In the genomic region with DNA sequence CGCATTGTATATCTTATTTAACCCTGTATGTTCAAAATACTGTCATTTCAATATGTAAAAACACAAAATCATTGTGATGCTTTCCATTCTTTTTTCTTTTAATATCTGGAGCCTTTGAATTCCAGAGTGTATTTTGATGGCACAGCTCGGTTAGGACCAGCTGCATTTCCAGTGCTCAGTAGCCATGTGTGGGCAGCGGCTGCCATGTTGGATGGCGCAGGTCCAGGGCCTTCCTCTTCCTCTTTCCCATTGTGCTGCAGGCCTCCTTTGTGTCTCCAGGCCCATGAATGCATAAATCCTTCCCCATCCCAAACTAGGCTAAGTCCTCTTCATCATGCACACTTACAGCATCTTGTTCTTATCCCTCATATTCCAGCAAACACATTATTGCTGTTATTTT, we compare ENCODE assay signal across 32 cellular contexts.
"Had no signal": no experiment of that assay in that cellular context is flagged by ENCODE, and none has a peak within 500 bp of the region (broad histone marks: within the 10 kb centered on the region; RNA-seq: fewer than 3 reads in every experiment).

No MANE protein-coding gene starts in this region.

- DNase-seq: Karpas-422, Kasumi-1, KG1, MG63, MM.1S, MV-4-11, NCI-H1048, NCI-H1092, NCI-H1092 treated with DMSO at 0.1 percent for 48 hours, NCI-H1105, NCI-H1105 treated with DMSO at 0.1 percent for 48 hours, NCI-H1417, NCI-H1417 treated with DMSO at 0.1 percent for 48 hours, NCI-H1436, NCI-H1436 treated with DMSO at 0.1 percent for 48 hours, NCI-H146, NCI-H1694, NCI-H1694 treated with DMSO at 0.1 percent for 48 hours, NCI-H187, NCI-H187 treated with DMSO at 0.1 percent for 48 hours, NCI-H1930, NCI-H2029, NCI-H2029 treated with DMSO at 0.1 percent for 48 hours, NCI-H2081, NCI-H2081 treated with DMSO at 0.1 percent for 48 hours, NCI-H2107, NCI-H2227 treated with DMSO at 0.1 percent for 48 hours, NCI-H226, NCI-H345, NCI-H446, NCI-H446 treated with DMSO at 0.1 percent for 48 hours had no signal

- H3K36me3 ChIP-seq: MG63 had no signal

- H3K9me3 ChIP-seq: MG63 had no signal

- H3K27ac ChIP-seq: KMS-11 had no signal

- H3K4me2 ChIP-seq: KMS-11 had no signal

- H3K27me3 ChIP-seq: MG63 had no signal

- H3K4me3 ChIP-seq: MG63 had no signal
